ENCODE assay signal across 21 cellular contexts in the genomic region with DNA sequence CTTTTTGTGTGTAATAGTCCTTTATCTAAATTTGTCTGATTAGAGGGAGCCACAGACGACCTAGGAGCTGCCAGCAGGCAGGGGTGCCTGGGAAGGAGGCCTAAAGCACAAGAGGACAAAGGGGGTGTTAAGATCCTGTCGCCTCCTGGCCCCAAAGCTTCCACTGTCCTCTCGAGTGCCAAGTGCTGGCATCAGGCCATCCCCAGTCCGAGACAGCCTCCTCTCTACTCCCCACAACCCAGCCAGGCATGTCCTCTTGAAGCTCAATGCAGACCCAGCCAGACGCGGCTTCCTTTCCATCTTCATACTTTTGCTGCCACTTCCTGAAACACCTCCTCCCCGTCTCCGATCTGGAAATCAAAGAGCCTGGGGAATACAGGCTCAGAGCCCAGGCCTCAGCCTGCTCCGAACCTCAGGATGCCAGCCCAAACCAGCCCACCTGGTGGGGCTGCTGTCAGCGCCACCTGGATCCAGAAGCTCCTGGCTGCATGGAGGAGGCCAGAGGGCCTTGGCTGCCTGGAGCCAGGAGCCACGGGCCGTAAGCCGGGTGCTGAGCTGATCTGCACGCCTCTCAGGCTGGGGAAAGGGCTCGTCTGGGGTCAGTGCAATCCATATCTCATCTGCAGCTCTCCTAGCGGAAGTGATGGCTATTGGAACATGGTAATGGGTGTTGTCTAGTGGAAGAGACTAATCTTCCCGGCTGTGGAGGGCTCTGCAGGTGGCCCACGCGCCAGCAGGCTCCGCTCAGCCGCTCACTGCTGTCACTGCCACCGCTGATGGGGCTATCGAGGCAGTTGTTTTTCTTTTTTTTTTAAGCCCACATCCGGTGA.
DNase-seq lines count a peak whose midpoint lies in the region; ATAC-seq lines count a peak whose summit lies in the region.
"Had no signal": no experiment of that assay in that cellular context is flagged by ENCODE, and none has a peak within 500 bp of the region (broad histone marks: within the 10 kb centered on the region; RNA-seq: fewer than 3 reads in every experiment).

No MANE protein-coding gene starts in this region.

- no peak overlapping the region for H3K4me3 ChIP-seq in BLaER1
- H3K4me3 ChIP-seq: heart left ventricle, pancreas, uterus had no signal

- no peaks in the 10 kb centered on the region for H3K27me3 ChIP-seq in BLaER1
- H3K27me3 ChIP-seq: pancreas, uterus had no signal

- no peak overlapping the region for H3K9ac ChIP-seq in BLaER1

- ATAC-seq in left lobe of liver (peak; percentile 54), GM18858 (IDR thresholded peaks at IDR 0.05; ENCODE audit: unreplicated experiment) (no peak)
- ATAC-seq: heart left ventricle; left colon; naive thymus-derived CD8-positive, alpha-beta T cell; pancreas had no signal

- no peak overlapping the region for H3K27ac ChIP-seq in BLaER1
- H3K27ac ChIP-seq: heart left ventricle, pancreas, uterus had no signal

- DNase-seq in DMS79 treated with DMSO at 0.1 percent for 48 hours (lab: John Stamatoyannopoulos, UW) (peak; percentile 83), NCI-H446 treated with DMSO at 0.1 percent for 48 hours (lab: John Stamatoyannopoulos, UW) (peak; percentile 62), left lobe of liver (ENCODE audit: low spot score) (no peak), MV-4-11 (lab: John Stamatoyannopoulos, UW) (no peak)
- no peak for DNase-seq in activated effector memory CD4-positive, alpha-beta T cell treated with anti-CD3 and anti-CD28 coated beads, Interleukin-2, amount 50 U/mL, for 16 hours
- DNase-seq: activated CD4-positive, alpha-beta T cell treated with anti-CD3 and anti-CD28 coated beads for 4 hours; activated naive CD4-positive, alpha-beta T cell treated with anti-CD3 and anti-CD28 coated beads, Interleukin-2, amount 50 U/mL, for 16 hours; activated T-cell treated with anti-CD3 and anti-CD28 coated beads, Interleukin-2, amount 50 U/mL, for 48 hours; CD4-positive, alpha-beta memory T cell; dermis blood vessel endothelial cell; heart left ventricle; Karpas-422; left colon; naive thymus-derived CD8-positive, alpha-beta T cell; NCI-H69; pancreas; SHP77; T-helper 1 cell; uterus had no signal

- peaks cover 27% of the 10 kb centered on the region for H3K4me1 ChIP-seq in BLaER1
- H3K4me1 ChIP-seq: heart left ventricle, pancreas, uterus had no signal

- H3K4me2 ChIP-seq in BLaER1 = peak overlapping the region; percentile 48

- H3K9me3 ChIP-seq in BLaER1 = no peaks in the 10 kb centered on the region
- H3K9me3 ChIP-seq: heart left ventricle, pancreas, uterus had no signal

- H4K20me1 ChIP-seq in BLaER1 = no peaks in the 10 kb centered on the region

- no peaks in the 10 kb centered on the region for H3K36me3 ChIP-seq in BLaER1
- H3K36me3 ChIP-seq: heart left ventricle, pancreas, uterus had no signal

Comparison
In these comparisons a context has a peak if more than half of its experiments do, and no peak if none do; other contexts are left out.
1. DNase-seq: peak in DMS79 treated with DMSO at 0.1 percent for 48 hours (single experiment) and NCI-H446 treated with DMSO at 0.1 percent for 48 hours (single experiment); none in left lobe of liver (single experiment), activated effector memory CD4-positive, alpha-beta T cell treated with anti-CD3 and anti-CD28 coated beads, Interleukin-2, amount 50 U/mL, for 16 hours (single experiment) and MV-4-11 (single experiment).